1 cellular context compared by ENCODE assay signal in genomic region chr7:82384779-82385178, GRCh38.
TF ChIP-seq lines count a peak whose summit lies in the region.

No MANE protein-coding gene starts in this region.

TF ChIP-seq in HEK293, 187 proteins besides CTCF, POLR2A, EP300 and RAD21 (continued from another document and continues in another):
- no peak for TF ChIP-seq HIC1 (tag by site-specific recombination; IDR thresholded peaks at IDR 0.05)
- TF ChIP-seq ZNF324 (tag by site-specific recombination; IDR thresholded peaks at IDR 0.05) = no peak
- TF ChIP-seq ZNF785 (tag by site-specific recombination; IDR thresholded peaks at IDR 0.05) = no peak
- TF ChIP-seq ZEB2 (tag by site-specific recombination; IDR thresholded peaks at IDR 0.05) = peak; percentile 84
- no peak for TF ChIP-seq ZNF114 (tag by site-specific recombination; IDR thresholded peaks at IDR 0.05)
- TF ChIP-seq KLF17 (tag by site-specific recombination; IDR thresholded peaks at IDR 0.05) = no peak
- 0 out of 2 replicates have a peak, but pooled peaks have one; percentile 18 for TF ChIP-seq ZNF398 (tag by site-specific recombination; IDR thresholded peaks at IDR 0.05)
- TF ChIP-seq ZNF558 (tag by site-specific recombination; IDR thresholded peaks at IDR 0.05) = 0 out of 2 replicates have a peak, but pooled peaks have one; percentile 14
- no peak for TF ChIP-seq ZNF311 (tag by site-specific recombination; IDR thresholded peaks at IDR 0.05; ENCODE audit: borderline replicate concordance)
- no peak for TF ChIP-seq SALL2 (tag by site-specific recombination; IDR thresholded peaks at IDR 0.05; ENCODE audit: borderline replicate concordance)
- no peak for TF ChIP-seq KLF1 (tag by site-specific recombination; IDR thresholded peaks at IDR 0.05)
- peak; percentile 33; the same call in 1 of the 2 replicates for TF ChIP-seq ZSCAN30 (tag by site-specific recombination; IDR thresholded peaks at IDR 0.05)
- no peak for TF ChIP-seq BCL11B (tag by site-specific recombination; IDR thresholded peaks at IDR 0.05; ENCODE audit: low read depth)
- peak; percentile 56; the same call in 1 of the 2 replicates for TF ChIP-seq BCL6B (tag by site-specific recombination; IDR thresholded peaks at IDR 0.05)
- no peak for TF ChIP-seq ZNF704 (tag by site-specific recombination; IDR thresholded peaks at IDR 0.05)
- no peak for TF ChIP-seq ZNF37A (tag by site-specific recombination; IDR thresholded peaks at IDR 0.05)
- TF ChIP-seq ZNF621 (tag by site-specific recombination; IDR thresholded peaks at IDR 0.05) = no peak
- TF ChIP-seq ZSCAN5A (tag by site-specific recombination; IDR thresholded peaks at IDR 0.05) = no peak
- TF ChIP-seq ZBTB44 (tag by site-specific recombination; IDR thresholded peaks at IDR 0.05) = peak; percentile 91
- 0 out of 2 replicates have a peak, but pooled peaks have one; percentile 2 for TF ChIP-seq ZNF513 (tag by site-specific recombination; IDR thresholded peaks at IDR 0.05)
- 0 out of 2 replicates have a peak, but pooled peaks have one; percentile 57 for TF ChIP-seq ZNF843 (tag by site-specific recombination; IDR thresholded peaks at IDR 0.05)
- peak; percentile 69 for TF ChIP-seq IKZF3 (tag by site-specific recombination; IDR thresholded peaks at IDR 0.05)
- no peak for TF ChIP-seq ZFHX2 (tag by site-specific recombination; conservative IDR thresholded peaks at IDR 0.05)
- TF ChIP-seq ZNF404 (tag by site-specific recombination; IDR thresholded peaks at IDR 0.05) = no peak
- no peak for TF ChIP-seq TRIM28 (IDR thresholded peaks at IDR 0.05; ENCODE audit: borderline replicate concordance, low read length)
- no peak for TF ChIP-seq ZNF18 (tag by site-specific recombination; IDR thresholded peaks at IDR 0.05)
- no peak for TF ChIP-seq ZNF560 (tag by site-specific recombination; IDR thresholded peaks at IDR 0.05; ENCODE audit: borderline replicate concordance)
- TF ChIP-seq ZNF121 (tag by site-specific recombination; IDR thresholded peaks at IDR 0.05) = no peak
- TF ChIP-seq MEIS1 (CRISPR knock-in tag; IDR thresholded peaks at IDR 0.05; ENCODE audit: borderline replicate concordance) = no peak
- no peak for TF ChIP-seq REST (tag by site-specific recombination; IDR thresholded peaks at IDR 0.05)
- no peak for TF ChIP-seq TCF7L2 (IDR thresholded peaks at IDR 0.05; ENCODE audit: borderline replicate concordance, low read depth, low read length)
- no peak for TF ChIP-seq KLF7 (tag by site-specific recombination; IDR thresholded peaks at IDR 0.05; ENCODE audit: borderline replicate concordance)
- TF ChIP-seq SP2 (tag by site-specific recombination; IDR thresholded peaks at IDR 0.05) = no peak
- no peak for TF ChIP-seq ZNF501 (tag by site-specific recombination; IDR thresholded peaks at IDR 0.05)
- TF ChIP-seq GLI2 (tag by site-specific recombination; IDR thresholded peaks at IDR 0.05; ENCODE audit: borderline replicate concordance, low read depth) = no peak
- TF ChIP-seq ZNF654 (tag by site-specific recombination; IDR thresholded peaks at IDR 0.05; ENCODE audit: low read depth) = no peak
- peak; percentile 30; the same call in 1 of the 2 replicates for TF ChIP-seq ZBTB17 (tag by site-specific recombination; IDR thresholded peaks at IDR 0.05)
- TF ChIP-seq ZNF223 (tag by site-specific recombination; IDR thresholded peaks at IDR 0.05) = no peak
- TF ChIP-seq MZF1 (tag by site-specific recombination; IDR thresholded peaks at IDR 0.05; ENCODE audit: borderline replicate concordance) = 0 out of 2 replicates have a peak, but pooled peaks have one; percentile 14
- no peak for TF ChIP-seq ZNF449 (tag by site-specific recombination; IDR thresholded peaks at IDR 0.05)
- no peak for TF ChIP-seq ZNF701 (tag by site-specific recombination; IDR thresholded peaks at IDR 0.05)
